8 cellular contexts compared by ENCODE assay signal in the genomic region with DNA sequence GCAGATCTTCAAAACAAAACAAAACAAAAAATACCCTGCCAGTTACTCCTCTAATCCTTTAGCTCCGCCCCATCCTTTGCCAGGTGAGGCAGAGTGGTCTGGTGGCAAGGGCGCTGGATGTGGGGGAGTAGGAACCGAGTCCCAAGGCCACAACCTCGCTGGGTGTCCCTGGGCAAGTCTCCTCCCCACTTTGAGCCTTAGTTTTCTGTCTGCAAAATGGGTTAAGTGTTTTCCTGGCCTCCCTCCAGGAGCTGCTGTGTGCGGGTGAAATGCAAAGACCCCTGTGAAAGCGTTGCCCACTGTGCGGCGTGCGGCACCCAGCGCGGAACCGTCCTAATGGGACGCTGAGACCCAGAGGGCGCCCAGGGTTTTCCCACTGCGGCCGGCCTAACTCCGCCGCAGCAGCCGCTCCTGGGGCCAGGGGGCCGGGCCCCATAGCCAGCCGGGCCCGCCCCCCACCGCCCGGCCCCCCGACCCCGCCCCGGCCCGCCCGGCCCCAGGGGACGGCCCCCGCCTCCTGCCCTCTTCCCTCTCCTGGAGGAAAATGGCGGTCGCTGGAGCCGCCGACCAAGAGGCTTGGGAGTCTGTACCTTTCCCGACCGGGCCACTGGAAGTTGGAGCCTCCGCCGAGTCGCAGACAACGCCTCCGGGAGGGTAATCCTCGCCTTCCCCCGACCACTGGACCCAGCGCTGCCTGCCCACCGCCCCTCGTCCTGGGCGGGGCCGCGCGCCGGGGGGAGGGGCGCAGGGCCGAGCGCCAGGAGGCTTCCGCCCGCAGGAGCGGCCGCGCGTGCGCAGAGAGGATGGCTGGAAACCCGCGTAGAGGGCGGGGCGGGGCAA. TPM values are rescaled to one million over a fixed set of nuclear protein-coding genes. Genes with fewer than 3 reads are reported as not detected.
DNase-seq lines count a peak whose midpoint lies in the region; ATAC-seq and TF ChIP-seq lines count a peak whose summit lies in the region.

A gene with protein sequence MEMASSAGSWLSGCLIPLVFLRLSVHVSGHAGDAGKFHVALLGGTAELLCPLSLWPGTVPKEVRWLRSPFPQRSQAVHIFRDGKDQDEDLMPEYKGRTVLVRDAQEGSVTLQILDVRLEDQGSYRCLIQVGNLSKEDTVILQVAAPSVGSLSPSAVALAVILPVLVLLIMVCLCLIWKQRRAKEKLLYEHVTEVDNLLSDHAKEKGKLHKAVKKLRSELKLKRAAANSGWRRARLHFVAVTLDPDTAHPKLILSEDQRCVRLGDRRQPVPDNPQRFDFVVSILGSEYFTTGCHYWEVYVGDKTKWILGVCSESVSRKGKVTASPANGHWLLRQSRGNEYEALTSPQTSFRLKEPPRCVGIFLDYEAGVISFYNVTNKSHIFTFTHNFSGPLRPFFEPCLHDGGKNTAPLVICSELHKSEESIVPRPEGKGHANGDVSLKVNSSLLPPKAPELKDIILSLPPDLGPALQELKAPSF (plus strand): TSS at position 523 of the 840 bp plus-strand sequence. CDS start 13,327 bp downstream, outside the sequence.
A gene with protein sequence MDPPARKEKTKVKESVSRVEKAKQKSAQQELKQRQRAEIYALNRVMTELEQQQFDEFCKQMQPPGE (minus strand): TSS at position 798 of the 840 bp plus-strand sequence. CDS start 853 bp downstream, outside the sequence.

- H3K4me1 ChIP-seq in cardiac muscle cell (ENCODE audit: low read depth), result peaks cover 10% of the 10 kb centered on the region
- H3K4me1 ChIP-seq in tibial nerve, result peaks cover 0 to 20% (median 15%) of the 10 kb centered on the region in 4 donors

- POLR2A ChIA-PET in GM10248 (lab: Yijun Ruan, JAX), result interaction anchor here (0.7 to 1.0 kb wide), 2 partner anchors 23 to 50 kb away, joined by 3 to 4 read pairs; a partner anchor contains a TSS
- POLR2A ChIA-PET in activated naive CD8-positive, alpha-beta T cell treated with anti-CD3 and anti-CD28 coated beads, Interleukin-2, amount 10 ng/mL, durations not matched to agents 7 days and 5 days (lab: Charles Lee), result interaction anchor here (0.9 to 3.8 kb wide), 8 partner anchors 9 to 50 kb away, joined by 3 to 30 read pairs (median 3); a partner anchor contains a TSS

- H3K27me3 ChIP-seq in cardiac muscle cell, result no peaks in the 10 kb centered on the region
- no peaks in the 10 kb centered on the region for H3K27me3 ChIP-seq in tibial nerve

- no peaks in the 10 kb centered on the region for H3K9me3 ChIP-seq in cardiac muscle cell (ENCODE audit: low read depth)
- H3K9me3 ChIP-seq in tibial nerve, result no peaks in the 10 kb centered on the region

- DNase-seq in GM10248 (ENCODE audit: extremely low spot score), result peak; percentile 98
- peak; percentile 94 for DNase-seq in NCI-H1092 (lab: John Stamatoyannopoulos, UW)
- DNase-seq in SKM-1 treated with dmso at 0.1 percent for 144 hours (lab: John Stamatoyannopoulos, UW; ENCODE audit: unreplicated experiment), result peak; percentile 84
- peak; percentile 99 for DNase-seq in activated naive CD8-positive, alpha-beta T cell treated with anti-CD3 and anti-CD28 coated beads, Interleukin-2, amount 10 ng/mL, durations not matched to agents 7 days and 5 days
- DNase-seq in cardiac muscle cell (ENCODE audit: low read depth in 1 of 2, low spot score in 1 of 2), result peak; percentile 90 to 96
- peak; percentile 80 for DNase-seq in pons (ENCODE audit: low spot score)
- DNase-seq in tibial nerve (ENCODE audit: low spot score in 2 of 2), result peak; percentile 87 to 89

- H3K27me3 Mint-ChIP-seq in activated naive CD8-positive, alpha-beta T cell treated with anti-CD3 and anti-CD28 coated beads, Interleukin-2, amount 10 ng/mL, durations not matched to agents 7 days and 5 days, result peaks cover 2% of the 10 kb centered on the region

- CTCF ChIA-PET in GM10248 (lab: Yijun Ruan, JAX), result interaction anchor here (0.8 to 1.6 kb wide), 10 partner anchors 8 to 257 kb away, joined by 3 to 7 read pairs (median 4); a partner anchor contains a TSS

- H3K36me3 ChIP-seq in cardiac muscle cell (no peaks in the 10 kb centered on the region), tibial nerve (peaks cover 0 to 4% (median 0%) of the 10 kb centered on the region in 3 donors)

- peak within 1 kb of the TSS; percentile 87 for H3K27ac Mint-ChIP-seq in activated naive CD8-positive, alpha-beta T cell treated with anti-CD3 and anti-CD28 coated beads, Interleukin-2, amount 10 ng/mL, durations not matched to agents 7 days and 5 days

- peak within 1 kb of the TSS; percentile 86 for H3K4me3 Mint-ChIP-seq in activated naive CD8-positive, alpha-beta T cell treated with anti-CD3 and anti-CD28 coated beads, Interleukin-2, amount 10 ng/mL, durations not matched to agents 7 days and 5 days

- H3K27ac ChIP-seq in cardiac muscle cell (peak within 1 kb of the TSS; percentile 100), tibial nerve (peak within 1 kb of the TSS; percentile 95 to 99 (median 96))

- H3K4me3 ChIP-seq in cardiac muscle cell (peak within 1 kb of the TSS; percentile 82), tibial nerve (peak within 1 kb of the TSS; percentile 66 to 88 (median 77))

- peak in 1 of 2 donors; percentile 41 for TF ChIP-seq POLR2A in tibial nerve (IDR thresholded peaks at IDR 0.05)

- TF ChIP-seq CTCF in GM10248 (IDR thresholded peaks at IDR 0.05; ENCODE audit: control extremely low read depth, extremely low read depth, low read depth, missing control alignments) (no peak), cardiac muscle cell (IDR thresholded peaks at IDR 0.05; ENCODE audit: low read depth, low read length) (no peak), tibial nerve (IDR thresholded peaks at IDR 0.05) (peak in 1 of 5 experiments; percentile 27)

- peak; percentile 12 to 79 for TF ChIP-seq EP300 in tibial nerve (IDR thresholded peaks at IDR 0.05)

- 1 to 7% methylated on average over 7 to 29 of the region's 66 CpGs for WGBS in tibial nerve, 2 donors

- H3K4me1 Mint-ChIP-seq in activated naive CD8-positive, alpha-beta T cell treated with anti-CD3 and anti-CD28 coated beads, Interleukin-2, amount 10 ng/mL, durations not matched to agents 7 days and 5 days, result peaks cover 20% of the 10 kb centered on the region

- peak; percentile 81 for ATAC-seq in HG02610 (IDR thresholded peaks at IDR 0.05; ENCODE audit: unreplicated experiment)
- ATAC-seq in activated naive CD8-positive, alpha-beta T cell treated with anti-CD3 and anti-CD28 coated beads, Interleukin-2, amount 10 ng/mL, durations not matched to agents 7 days and 5 days (ENCODE audit: low read depth), result peak; percentile 87

- H3K36me3 Mint-ChIP-seq in activated naive CD8-positive, alpha-beta T cell treated with anti-CD3 and anti-CD28 coated beads, Interleukin-2, amount 10 ng/mL, durations not matched to agents 7 days and 5 days, result peaks cover 7% of the 10 kb centered on the region

- H3K9me3 Mint-ChIP-seq in activated naive CD8-positive, alpha-beta T cell treated with anti-CD3 and anti-CD28 coated beads, Interleukin-2, amount 10 ng/mL, durations not matched to agents 7 days and 5 days, result no peaks in the 10 kb centered on the region

RNA-seq across cellular contexts. Expression of the first gene that starts in this region (rescaled TPM):
- total RNA-seq in activated naive CD8-positive, alpha-beta T cell treated with anti-CD3 and anti-CD28 coated beads, Interleukin-2, amount 10 ng/mL, durations not matched to agents 7 days and 5 days, result 1 to 10 TPM; 3.9 to 5.0 TPM
- total RNA-seq in cardiac muscle cell (9.2 and 9.5 TPM in 2 replicates), tibial nerve (10 to 100 TPM in 2 of 4 donors, 1 to 10 TPM in 2; 4.1 to 14.2 (median 8.3) TPM)
- polyA plus RNA-seq in cardiac muscle cell, result 4.1 and 5.7 TPM in 2 replicates

RNA-seq across cellular contexts. Expression of the second gene that starts in this region (rescaled TPM):
- 10 to 100 TPM; 15.8 to 18.1 TPM for total RNA-seq in activated naive CD8-positive, alpha-beta T cell treated with anti-CD3 and anti-CD28 coated beads, Interleukin-2, amount 10 ng/mL, durations not matched to agents 7 days and 5 days
- total RNA-seq in cardiac muscle cell (28.8 and 35.6 TPM in 2 replicates), tibial nerve (10 to 100 TPM; 18.6 to 76.0 (median 44.9) TPM)
- 67.8 and 73.1 TPM in 2 replicates for polyA plus RNA-seq in cardiac muscle cell

Comparison
In these comparisons a context has a peak if more than half of its experiments do, and no peak if none do; other contexts are left out.
1. Peak in every context shown above with its lines: DNase-seq, ATAC-seq, H3K4me3 ChIP-seq and H3K27ac ChIP-seq.